Comparison of ENCODE assay signal across 1 cellular context in genomic region chr1:65254320-65255087, GRCh38.
TF ChIP-seq lines count a peak whose summit lies in the region.

No MANE protein-coding gene starts in this region.

TF ChIP-seq in K562, 482 proteins besides CTCF, POLR2A, EP300 and RAD21 (continued from another document and continues in another):
- TF ChIP-seq ZBTB40 (IDR thresholded peaks at IDR 0.05): no peak
- no peak for TF ChIP-seq ZBTB40 (CRISPR knock-in tag; IDR thresholded peaks at IDR 0.05)
- TF ChIP-seq ZNF764 (CRISPR knock-in tag; IDR thresholded peaks at IDR 0.05; ENCODE audit: low read depth): no peak
- peak; percentile 27 for TF ChIP-seq SMAD1 (IDR thresholded peaks at IDR 0.05; ENCODE audit: low read depth, low read length, partially characterized antibody)
- peak; percentile 40; the same call in 1 of the 2 replicates for TF ChIP-seq ZBTB7A (IDR thresholded peaks at IDR 0.05; ENCODE audit: borderline replicate concordance, control insufficient read depth, low read depth, low read length)
- no peak for TF ChIP-seq EGR1 (conservative IDR thresholded peaks at IDR 0.05)
- TF ChIP-seq ZNF41 (CRISPR knock-in tag; conservative IDR thresholded peaks at IDR 0.05): no peak
- TF ChIP-seq POLR2AphosphoS5 (IDR thresholded peaks at IDR 0.05; ENCODE audit: control insufficient read depth, insufficient read depth, low read depth, low read length): peak; percentile 65; the same call in 1 of the 2 replicates
- peak; percentile 87 for TF ChIP-seq RBFOX2 (IDR thresholded peaks at IDR 0.05; ENCODE audit: low read depth, low read length)
- TF ChIP-seq PHF8 (IDR thresholded peaks at IDR 0.05; ENCODE audit: borderline replicate concordance, low read length): peak; percentile 90; the same call in 1 of the 2 replicates
- TF ChIP-seq KDM4B (IDR thresholded peaks at IDR 0.05; ENCODE audit: borderline replicate concordance in 2 of 2, low read depth in 1 of 2): 0 out of 4 replicates have a peak, but pooled peaks of 1 of the 2 experiments have one; percentile 43
- no peak for TF ChIP-seq MEF2D (tag; conservative IDR thresholded peaks at IDR 0.05; ENCODE audit: low read depth)
- TF ChIP-seq ZNF124 (CRISPR knock-in tag; IDR thresholded peaks at IDR 0.05): 0 out of 2 replicates have a peak, but pooled peaks have one; percentile 22
- TF ChIP-seq ZNF717 (CRISPR knock-in tag; IDR thresholded peaks at IDR 0.05): no peak
- TF ChIP-seq ELF1 (tag; IDR thresholded peaks at IDR 0.05): peak; percentile 69
- no peak for TF ChIP-seq MIER1 (IDR thresholded peaks at IDR 0.05; ENCODE audit: low read depth)
- TF ChIP-seq NBN (IDR thresholded peaks at IDR 0.05; ENCODE audit: low read depth): no peak; the same call in 1 of the 2 replicates
- TF ChIP-seq, protein P1, sequence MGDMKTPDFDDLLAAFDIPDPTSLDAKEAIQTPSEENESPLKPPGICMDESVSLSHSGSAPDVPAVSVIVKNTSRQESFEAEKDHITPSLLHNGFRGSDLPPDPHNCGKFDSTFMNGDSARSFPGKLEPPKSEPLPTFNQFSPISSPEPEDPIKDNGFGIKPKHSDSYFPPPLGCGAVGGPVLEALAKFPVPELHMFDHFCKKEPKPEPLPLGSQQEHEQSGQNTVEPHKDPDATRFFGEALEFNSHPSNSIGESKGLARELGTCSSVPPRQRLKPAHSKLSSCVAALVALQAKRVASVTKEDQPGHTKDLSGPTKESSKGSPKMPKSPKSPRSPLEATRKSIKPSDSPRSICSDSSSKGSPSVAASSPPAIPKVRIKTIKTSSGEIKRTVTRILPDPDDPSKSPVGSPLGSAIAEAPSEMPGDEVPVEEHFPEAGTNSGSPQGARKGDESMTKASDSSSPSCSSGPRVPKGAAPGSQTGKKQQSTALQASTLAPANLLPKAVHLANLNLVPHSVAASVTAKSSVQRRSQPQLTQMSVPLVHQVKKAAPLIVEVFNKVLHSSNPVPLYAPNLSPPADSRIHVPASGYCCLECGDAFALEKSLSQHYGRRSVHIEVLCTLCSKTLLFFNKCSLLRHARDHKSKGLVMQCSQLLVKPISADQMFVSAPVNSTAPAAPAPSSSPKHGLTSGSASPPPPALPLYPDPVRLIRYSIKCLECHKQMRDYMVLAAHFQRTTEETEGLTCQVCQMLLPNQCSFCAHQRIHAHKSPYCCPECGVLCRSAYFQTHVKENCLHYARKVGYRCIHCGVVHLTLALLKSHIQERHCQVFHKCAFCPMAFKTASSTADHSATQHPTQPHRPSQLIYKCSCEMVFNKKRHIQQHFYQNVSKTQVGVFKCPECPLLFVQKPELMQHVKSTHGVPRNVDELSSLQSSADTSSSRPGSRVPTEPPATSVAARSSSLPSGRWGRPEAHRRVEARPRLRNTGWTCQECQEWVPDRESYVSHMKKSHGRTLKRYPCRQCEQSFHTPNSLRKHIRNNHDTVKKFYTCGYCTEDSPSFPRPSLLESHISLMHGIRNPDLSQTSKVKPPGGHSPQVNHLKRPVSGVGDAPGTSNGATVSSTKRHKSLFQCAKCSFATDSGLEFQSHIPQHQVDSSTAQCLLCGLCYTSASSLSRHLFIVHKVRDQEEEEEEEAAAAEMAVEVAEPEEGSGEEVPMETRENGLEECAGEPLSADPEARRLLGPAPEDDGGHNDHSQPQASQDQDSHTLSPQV (IDR thresholded peaks at IDR 0.05): no peak; the same call in 1 of the 2 replicates
- no peak for TF ChIP-seq MAFF (IDR thresholded peaks at IDR 0.05; ENCODE audit: low read length)
- no peak for TF ChIP-seq CC2D1A (IDR thresholded peaks at IDR 0.05)
- TF ChIP-seq SREBF2 (CRISPR knock-in tag; IDR thresholded peaks at IDR 0.05): no peak
- TF ChIP-seq NR2C1 (IDR thresholded peaks at IDR 0.05): no peak
- TF ChIP-seq NR2C1 (tag; IDR thresholded peaks at IDR 0.05): no peak
- TF ChIP-seq ARHGAP35 (IDR thresholded peaks at IDR 0.05; ENCODE audit: partially characterized antibody): no peak
- 0 out of 2 replicates have a peak, but pooled peaks have one; percentile 51 for TF ChIP-seq E2F3 (CRISPR knock-in tag; IDR thresholded peaks at IDR 0.05)
- no peak for TF ChIP-seq ZNF165 (CRISPR knock-in tag; IDR thresholded peaks at IDR 0.05; ENCODE audit: borderline replicate concordance)
- no peak for TF ChIP-seq CCAR2 (IDR thresholded peaks at IDR 0.05; ENCODE audit: low read depth, low read length)
- peak; percentile 95 for TF ChIP-seq RBBP5 (IDR thresholded peaks at IDR 0.05; ENCODE audit: borderline replicate concordance, insufficient read depth, low read length, poor library complexity, severe bottlenecking)
- TF ChIP-seq, protein P2, sequence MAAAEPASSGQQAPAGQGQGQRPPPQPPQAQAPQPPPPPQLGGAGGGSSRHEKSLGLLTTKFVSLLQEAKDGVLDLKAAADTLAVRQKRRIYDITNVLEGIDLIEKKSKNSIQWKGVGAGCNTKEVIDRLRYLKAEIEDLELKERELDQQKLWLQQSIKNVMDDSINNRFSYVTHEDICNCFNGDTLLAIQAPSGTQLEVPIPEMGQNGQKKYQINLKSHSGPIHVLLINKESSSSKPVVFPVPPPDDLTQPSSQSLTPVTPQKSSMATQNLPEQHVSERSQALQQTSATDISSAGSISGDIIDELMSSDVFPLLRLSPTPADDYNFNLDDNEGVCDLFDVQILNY (CRISPR knock-in tag; IDR thresholded peaks at IDR 0.05): no peak
- TF ChIP-seq, protein P3, sequence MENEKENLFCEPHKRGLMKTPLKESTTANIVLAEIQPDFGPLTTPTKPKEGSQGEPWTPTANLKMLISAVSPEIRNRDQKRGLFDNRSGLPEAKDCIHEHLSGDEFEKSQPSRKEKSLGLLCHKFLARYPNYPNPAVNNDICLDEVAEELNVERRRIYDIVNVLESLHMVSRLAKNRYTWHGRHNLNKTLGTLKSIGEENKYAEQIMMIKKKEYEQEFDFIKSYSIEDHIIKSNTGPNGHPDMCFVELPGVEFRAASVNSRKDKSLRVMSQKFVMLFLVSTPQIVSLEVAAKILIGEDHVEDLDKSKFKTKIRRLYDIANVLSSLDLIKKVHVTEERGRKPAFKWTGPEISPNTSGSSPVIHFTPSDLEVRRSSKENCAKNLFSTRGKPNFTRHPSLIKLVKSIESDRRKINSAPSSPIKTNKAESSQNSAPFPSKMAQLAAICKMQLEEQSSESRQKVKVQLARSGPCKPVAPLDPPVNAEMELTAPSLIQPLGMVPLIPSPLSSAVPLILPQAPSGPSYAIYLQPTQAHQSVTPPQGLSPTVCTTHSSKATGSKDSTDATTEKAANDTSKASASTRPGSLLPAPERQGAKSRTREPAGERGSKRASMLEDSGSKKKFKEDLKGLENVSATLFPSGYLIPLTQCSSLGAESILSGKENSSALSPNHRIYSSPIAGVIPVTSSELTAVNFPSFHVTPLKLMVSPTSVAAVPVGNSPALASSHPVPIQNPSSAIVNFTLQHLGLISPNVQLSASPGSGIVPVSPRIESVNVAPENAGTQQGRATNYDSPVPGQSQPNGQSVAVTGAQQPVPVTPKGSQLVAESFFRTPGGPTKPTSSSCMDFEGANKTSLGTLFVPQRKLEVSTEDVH (IDR thresholded peaks at IDR 0.05; ENCODE audit: low read depth, partially characterized antibody): no peak
- peak in 2 of 3 experiments; percentile 64 to 76 for TF ChIP-seq YY1 (IDR thresholded peaks at IDR 0.05; ENCODE audit: borderline replicate concordance in 1 of 3, control insufficient read depth in 1 of 3, extremely low read depth in 1 of 3, insufficient read depth in 3 of 3, insufficient read length in 1 of 3, insufficient replicate concordance in 2 of 3, low read depth in 1 of 3, low read length in 2 of 3)
- no peak for TF ChIP-seq PHF21A (IDR thresholded peaks at IDR 0.05; ENCODE audit: borderline replicate concordance, low read depth)
- no peak for TF ChIP-seq CSDE1 (IDR thresholded peaks at IDR 0.05)
- no peak for TF ChIP-seq MLX (CRISPR knock-in tag; conservative IDR thresholded peaks at IDR 0.05)
- TF ChIP-seq PRDM10 (IDR thresholded peaks at IDR 0.05; ENCODE audit: partially characterized antibody): peak; percentile 95
- TF ChIP-seq EZH2 (IDR thresholded peaks at IDR 0.05; ENCODE audit: borderline replicate concordance, low read depth, low read length): no peak
- TF ChIP-seq TAL1 (IDR thresholded peaks at IDR 0.05): no peak
- no peak for TF ChIP-seq MYNN (IDR thresholded peaks at IDR 0.05)
- no peak for TF ChIP-seq MYNN (CRISPR knock-in tag; IDR thresholded peaks at IDR 0.05)
- no peak for TF ChIP-seq PHF20 (IDR thresholded peaks at IDR 0.05; ENCODE audit: partially characterized antibody)
